Comparison of ENCODE assay signal across 8 cellular contexts in the genomic region with DNA sequence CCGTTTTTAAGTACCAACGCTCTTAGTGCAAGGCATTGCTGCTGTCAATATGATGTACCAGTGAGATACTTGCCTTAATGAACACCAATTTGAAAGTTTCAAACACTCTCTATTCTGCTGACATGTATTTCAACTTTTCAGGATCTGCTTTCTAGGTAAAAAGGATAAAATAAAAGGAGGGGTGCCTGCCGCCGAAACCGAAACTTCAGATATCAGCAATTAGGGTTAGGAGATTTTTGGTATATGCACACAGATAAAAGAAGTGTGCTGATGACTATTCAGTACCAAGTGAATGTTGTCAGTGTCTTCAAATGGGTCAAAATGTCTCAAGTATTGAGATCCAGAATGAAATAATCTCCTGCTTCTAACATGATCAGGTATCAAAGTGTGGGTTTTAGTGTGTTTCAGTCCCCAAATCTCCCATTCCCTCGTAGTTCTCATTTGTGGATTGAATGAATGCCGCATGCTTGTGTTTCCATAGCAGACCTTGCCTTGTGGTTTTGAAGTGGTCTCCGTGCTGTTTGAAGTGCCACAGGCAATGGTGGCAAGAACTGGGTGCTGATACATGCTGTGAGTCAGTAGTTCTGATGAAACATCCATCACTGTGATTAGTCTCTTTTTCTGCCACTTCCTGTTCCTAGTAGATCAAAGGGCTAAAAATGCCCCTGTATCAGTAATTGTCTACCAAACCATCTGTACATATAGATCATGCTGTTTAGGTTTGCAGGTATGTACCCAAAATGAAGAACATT. TPM values are rescaled to one million over a fixed set of nuclear protein-coding genes. Genes with fewer than 3 reads are reported as not detected.
A peak's percentile ranks its signal among the peaks of the same experiment; 100 is the strongest.
DNase-seq lines count a peak whose midpoint lies in the region; ATAC-seq and TF ChIP-seq lines count a peak whose summit lies in the region.

No MANE protein-coding gene starts in this region.

- TF ChIP-seq POLR2A in stomach (IDR thresholded peaks at IDR 0.05): no peak

- H3K27ac ChIP-seq in left ventricle myocardium inferior (replicated peaks) (no peak overlapping the region), stomach (no peak overlapping the region)

- H3K4me1 ChIP-seq in left ventricle myocardium inferior: no peaks in the 10 kb centered on the region
- H3K4me1 ChIP-seq in stomach: no peaks in the 10 kb centered on the region

- H3K4me3 ChIP-seq in epithelial cell of esophagus (ENCODE audit: low read length) (no peak overlapping the region), left ventricle myocardium inferior (no peak overlapping the region), stomach (no peak overlapping the region)

- ATAC-seq in HG03025 (IDR thresholded peaks at IDR 0.05; ENCODE audit: low FRiP score, unreplicated experiment): no peak
- ATAC-seq in HG03175 (IDR thresholded peaks at IDR 0.05; ENCODE audit: unreplicated experiment): no peak

- intact Hi-C loops in left ventricle myocardium inferior (cut with micrococcal nuclease): no loop called here
- intact Hi-C loops in stomach (cut with DNase I; ENCODE audit: low total_unique reads): no loop called here

- H3K27me3 ChIP-seq in left ventricle myocardium inferior (ENCODE audit: low read depth) (peaks cover under 1% of the 10 kb centered on the region), stomach (no peaks in the 10 kb centered on the region)

- peak; percentile 66 for DNase-seq in stimulated activated naive CD4-positive, alpha-beta T cell treated with Interleukin-2 at 50 U/mL for 16 hours (lab: John Stamatoyannopoulos, UW)
- DNase-seq in stimulated activated naive CD4-positive, alpha-beta T cell (lab: John Stamatoyannopoulos, UW): no peak
- DNase-seq in activated CD4-positive, alpha-beta T cell treated with anti-CD3 and anti-CD28 coated beads, Interleukin-2, amount 50 U/mL, for 4 hours: peak; percentile 49 to 65
- DNase-seq in epithelial cell of esophagus (ENCODE audit: low read depth) (peak; percentile 84), left ventricle myocardium inferior (no peak), stomach (no peak)

- no peaks in the 10 kb centered on the region for H3K9me3 ChIP-seq in left ventricle myocardium inferior (replicated peaks)
- no peaks in the 10 kb centered on the region for H3K9me3 ChIP-seq in stomach

- H3K36me3 ChIP-seq in left ventricle myocardium inferior (no peaks in the 10 kb centered on the region), stomach (no peaks in the 10 kb centered on the region)

- 76 to 81% (median 79%) methylated on average over 8 of the region's 8 CpGs for WGBS in stomach, 5 donors

- no peak for TF ChIP-seq EP300 in stomach (IDR thresholded peaks at IDR 0.05)

- TF ChIP-seq CTCF in epithelial cell of esophagus (IDR thresholded peaks at IDR 0.05; ENCODE audit: insufficient read depth, low read depth, low read length, missing control alignments): no peak
- TF ChIP-seq CTCF in left ventricle myocardium inferior (IDR thresholded peaks at IDR 0.05; ENCODE audit: borderline replicate concordance): no peak
- no peak for TF ChIP-seq CTCF in stomach (IDR thresholded peaks at IDR 0.05)

RNA-seq across cellular contexts. Expression of gene CHST14, which starts 22.5 kb away (rescaled TPM):
- total RNA-seq in left ventricle myocardium inferior (8.4 TPM), stomach (10 to 100 TPM in 2 of 5 donors, 1 to 10 TPM in 3; 2.5 to 14.6 (median 5.4) TPM)
- 1 to 10 TPM in 2 of 3 donors, under 1 TPM in 1; 0.92 to 7.4 (median 2.7) TPM for polyA plus RNA-seq in stomach

RNA-seq across cellular contexts. Expression of gene BAHD1, which starts 52.5 kb away (rescaled TPM):
- 17.1 TPM for total RNA-seq in left ventricle myocardium inferior
- total RNA-seq in stomach: 10 to 100 TPM in 4 of 5 donors, 1 to 10 TPM in 1; 5.3 to 35.9 (median 16.7) TPM
- 1 to 10 TPM; 7.3 to 8.7 (median 7.5) TPM for polyA plus RNA-seq in stomach

Comparison
In these comparisons a context has a peak if more than half of its experiments do, and no peak if none do; other contexts are left out.
1. DNase-seq: peak in stimulated activated naive CD4-positive, alpha-beta T cell treated with Interleukin-2 at 50 U/mL for 16 hours (single experiment), activated CD4-positive, alpha-beta T cell treated with anti-CD3 and anti-CD28 coated beads, Interleukin-2, amount 50 U/mL, for 4 hours (2 of 2) and epithelial cell of esophagus (single experiment); none in stimulated activated naive CD4-positive, alpha-beta T cell (0 of 6), left ventricle myocardium inferior (single experiment) and stomach (single experiment).